In genomic region chr5:65018763-65019162, GRCh38 we compare ENCODE assay signal across 23 cellular contexts.
"Had no signal": no experiment of that assay in that cellular context is flagged by ENCODE, and none has a peak within 500 bp of the region (broad histone marks: within the 10 kb centered on the region; RNA-seq: fewer than 3 reads in every experiment).

No MANE protein-coding gene starts in this region.

- H3K4me1 Mint-ChIP-seq: activated T-helper 17 cell treated with anti-CD3 and anti-CD28 coated beads, Interleukin-2, amount 50 U/mL, for 72 hours had no signal

- H3K4me3 ChIP-seq: K562, SK-N-MC had no signal

- DNase-seq: activated CD4-positive, alpha-beta T cell treated with anti-CD3 and anti-CD28 coated beads for 4 hours; activated CD4-positive, alpha-beta T cell treated with anti-CD3 and anti-CD28 coated beads, Interleukin-2, amount 50 U/mL, for 4 hours; activated CD8-positive, alpha-beta memory T cell treated with anti-CD3 and anti-CD28 coated beads for 24 hours; activated gamma-delta T cell; activated naive CD4-positive, alpha-beta T cell treated with anti-CD3 and anti-CD28 coated beads for 36 hours; activated naive CD8-positive, alpha-beta T cell treated with anti-CD3 and anti-CD28 coated beads for 36 hours; activated T-cell treated with anti-CD3 and anti-CD28 coated beads, Interleukin-2, amount 50 U/mL, for 4 hours; caudate nucleus; Karpas-422; MM.1S; NCI-H1105; NCI-H1436; NCI-H1694 treated with DMSO at 0.1 percent for 48 hours; NCI-H2029 treated with DMSO at 0.1 percent for 48 hours; NCI-H345; NCI-H510A; NCI-H526 treated with DMSO at 0.1 percent for 48 hours; PC-3; SW 1271 had no signal

- ATAC-seq: activated CD4-positive, CD25-positive, alpha-beta regulatory T cell treated with anti-CD3 and anti-CD28 coated beads, Interleukin-2, amount 50 U/mL, for 24 hours; activated T-cell treated with anti-CD3 and anti-CD28 coated beads, Interleukin-2, amount 50 U/mL, for 4 hours; activated T-helper 17 cell treated with anti-CD3 and anti-CD28 coated beads, Interleukin-2, amount 50 U/mL, for 72 hours; K562; PC-3 had no signal

- H3K27ac Mint-ChIP-seq: activated naive CD8-positive, alpha-beta T cell treated with anti-CD3 and anti-CD28 coated beads for 36 hours; activated T-helper 17 cell treated with anti-CD3 and anti-CD28 coated beads, Interleukin-2, amount 50 U/mL, for 72 hours had no signal

- H3K4me3 Mint-ChIP-seq: activated naive CD4-positive, alpha-beta T cell treated with anti-CD3 and anti-CD28 coated beads for 36 hours; activated naive CD8-positive, alpha-beta T cell treated with anti-CD3 and anti-CD28 coated beads for 36 hours; activated T-cell treated with anti-CD3 and anti-CD28 coated beads, Interleukin-2, amount 50 U/mL, for 4 hours; activated T-helper 17 cell treated with anti-CD3 and anti-CD28 coated beads, Interleukin-2, amount 50 U/mL, for 72 hours had no signal

- H3K27me3 Mint-ChIP-seq: activated naive CD8-positive, alpha-beta T cell treated with anti-CD3 and anti-CD28 coated beads for 36 hours; activated T-helper 17 cell treated with anti-CD3 and anti-CD28 coated beads, Interleukin-2, amount 50 U/mL, for 72 hours had no signal

- H3K9me3 Mint-ChIP-seq: activated naive CD4-positive, alpha-beta T cell treated with anti-CD3 and anti-CD28 coated beads for 36 hours; activated naive CD8-positive, alpha-beta T cell treated with anti-CD3 and anti-CD28 coated beads for 36 hours; activated T-cell treated with anti-CD3 and anti-CD28 coated beads, Interleukin-2, amount 50 U/mL, for 4 hours; activated T-helper 17 cell treated with anti-CD3 and anti-CD28 coated beads, Interleukin-2, amount 50 U/mL, for 72 hours had no signal

- H3K27ac ChIP-seq: SK-N-MC had no signal
